20 cellular contexts compared by ENCODE assay signal in genomic region chr1:172460177-172460576, GRCh38. TPM values are rescaled to one million over a fixed set of nuclear protein-coding genes. Genes with fewer than 3 reads are reported as not detected.
DNase-seq lines count a peak whose midpoint lies in the region; ATAC-seq and TF ChIP-seq lines count a peak whose summit lies in the region.
"Had no signal": no experiment of that assay in that cellular context is flagged by ENCODE, and none has a peak within 500 bp of the region (broad histone marks: within the 10 kb centered on the region; RNA-seq: fewer than 3 reads in every experiment).

No MANE protein-coding gene starts in this region.

- CTCF ChIA-PET in WTC11 (lab: Charles Lee), result interaction anchor here (2.1 kb wide), 1 partner anchor 10 kb away, joined by 5 read pairs; no protein-coding TSS in a partner anchor

- DNase-seq in NOMO-1 treated with DMSO at 0.1 percent for 48 hours (lab: John Stamatoyannopoulos, UW; ENCODE audit: unreplicated experiment) (peak; percentile 17), NOMO-1 treated with dmso at 0.1 percent for 144 hours (lab: John Stamatoyannopoulos, UW; ENCODE audit: unreplicated experiment) (no peak), WTC11 (ENCODE audit: low spot score) (no peak), iris pigment epithelial cell (ENCODE audit: low read depth) (peak; percentile 25), hippocampal formation (lab: John Stamatoyannopoulos, UW) (no peak), upper lobe of right lung (no peak)
- DNase-seq in activated CD4-positive, alpha-beta T cell treated with anti-CD3 and anti-CD28 coated beads, Interleukin-2, amount 50 U/mL, for 48 hours, result no peak
- no peak for DNase-seq in activated T-helper 2 cell treated with anti-CD3 and anti-CD28 coated beads, Interferon-gamma antibody, Interleukin-2, Interleukin-4, amounts not matched to agents 10 μg/mL and 5 μg/mL and 100 μg/mL, durations not matched to agents 14 hours and 24 hours and 36 hours (ENCODE audit: low spot score)
- DNase-seq: 8988T; CD8-positive, alpha-beta T cell; DND-41; GOT3; NCI-H1048; NCI-H1436 treated with DMSO at 0.1 percent for 48 hours; NCI-H2081 treated with DMSO at 0.1 percent for 48 hours; NCI-H526; OCI-M1; RPMI8226 had no signal

- no peak overlapping the region for H3K27ac Mint-ChIP-seq in WTC11
- no peak overlapping the region for H3K27ac Mint-ChIP-seq in activated T-helper 2 cell treated with anti-CD3 and anti-CD28 coated beads, Interferon-gamma antibody, Interleukin-2, Interleukin-4, amounts not matched to agents 10 μg/mL and 5 μg/mL and 100 μg/mL, durations not matched to agents 14 hours and 24 hours and 36 hours
- H3K27ac Mint-ChIP-seq: CD8-positive, alpha-beta T cell had no signal

- POLR2A ChIA-PET in WTC11 (lab: Charles Lee), result no interaction called here

- TF ChIP-seq CTCF in WTC11 (IDR thresholded peaks at IDR 0.05) (no peak), upper lobe of right lung (IDR thresholded peaks at IDR 0.05) (no peak)

- H3K4me1 Mint-ChIP-seq in WTC11, result peaks cover 8% of the 10 kb centered on the region
- no peaks in the 10 kb centered on the region for H3K4me1 Mint-ChIP-seq in activated T-helper 2 cell treated with anti-CD3 and anti-CD28 coated beads, Interferon-gamma antibody, Interleukin-2, Interleukin-4, amounts not matched to agents 10 μg/mL and 5 μg/mL and 100 μg/mL, durations not matched to agents 14 hours and 24 hours and 36 hours (ENCODE audit: low read depth)

- H3K9me3 Mint-ChIP-seq in WTC11, result no peaks in the 10 kb centered on the region
- no peaks in the 10 kb centered on the region for H3K9me3 Mint-ChIP-seq in activated T-helper 2 cell treated with anti-CD3 and anti-CD28 coated beads, Interferon-gamma antibody, Interleukin-2, Interleukin-4, amounts not matched to agents 10 μg/mL and 5 μg/mL and 100 μg/mL, durations not matched to agents 14 hours and 24 hours and 36 hours
- H3K9me3 Mint-ChIP-seq: CD8-positive, alpha-beta T cell had no signal

- no peaks in the 10 kb centered on the region for H3K36me3 Mint-ChIP-seq in WTC11
- no peaks in the 10 kb centered on the region for H3K36me3 Mint-ChIP-seq in activated T-helper 2 cell treated with anti-CD3 and anti-CD28 coated beads, Interferon-gamma antibody, Interleukin-2, Interleukin-4, amounts not matched to agents 10 μg/mL and 5 μg/mL and 100 μg/mL, durations not matched to agents 14 hours and 24 hours and 36 hours (ENCODE audit: low read depth)
- H3K36me3 Mint-ChIP-seq: CD8-positive, alpha-beta T cell had no signal

- no peak overlapping the region for H3K27ac ChIP-seq in upper lobe of right lung
- H3K27ac ChIP-seq: BLaER1 had no signal

- intact Hi-C loops in activated T-helper 2 cell treated with anti-CD3 and anti-CD28 coated beads, Interferon-gamma antibody, Interleukin-2, Interleukin-4, amounts not matched to agents 10 μg/mL and 5 μg/mL and 100 μg/mL, durations not matched to agents 14 hours and 24 hours and 36 hours (cut with micrococcal nuclease), result no loop called here
- intact Hi-C loops in upper lobe of right lung (cut with DNase I), result no loop called here

- H3K9me3 ChIP-seq in upper lobe of right lung, result no peaks in the 10 kb centered on the region
- H3K9me3 ChIP-seq: BLaER1 had no signal

- H3K27me3 ChIP-seq in upper lobe of right lung, result no peaks in the 10 kb centered on the region
- H3K27me3 ChIP-seq: BLaER1 had no signal

- no peaks in the 10 kb centered on the region for H3K27me3 Mint-ChIP-seq in WTC11 (ENCODE audit: low read depth)
- peaks cover 28% of the 10 kb centered on the region for H3K27me3 Mint-ChIP-seq in activated T-helper 2 cell treated with anti-CD3 and anti-CD28 coated beads, Interferon-gamma antibody, Interleukin-2, Interleukin-4, amounts not matched to agents 10 μg/mL and 5 μg/mL and 100 μg/mL, durations not matched to agents 14 hours and 24 hours and 36 hours (ENCODE audit: low read depth)

- no peak overlapping the region for H3K4me3 ChIP-seq in upper lobe of right lung
- H3K4me3 ChIP-seq: BLaER1 had no signal

- ATAC-seq in WTC11, result no peak
- ATAC-seq in upper lobe of right lung, result no peak
- ATAC-seq: CD8-positive, alpha-beta T cell had no signal

- no peaks in the 10 kb centered on the region for H3K36me3 ChIP-seq in upper lobe of right lung
- H3K36me3 ChIP-seq: BLaER1 had no signal

- H3K4me3 Mint-ChIP-seq in WTC11, result no peak overlapping the region
- no peak overlapping the region for H3K4me3 Mint-ChIP-seq in activated T-helper 2 cell treated with anti-CD3 and anti-CD28 coated beads, Interferon-gamma antibody, Interleukin-2, Interleukin-4, amounts not matched to agents 10 μg/mL and 5 μg/mL and 100 μg/mL, durations not matched to agents 14 hours and 24 hours and 36 hours (ENCODE audit: low read depth)
- H3K4me3 Mint-ChIP-seq: CD8-positive, alpha-beta T cell had no signal

- no peaks in the 10 kb centered on the region for H3K4me1 ChIP-seq in upper lobe of right lung
- H3K4me1 ChIP-seq: BLaER1 had no signal

TF ChIP-seq in WTC11, 78 proteins besides CTCF, POLR2A, EP300 and RAD21:
- TF ChIP-seq PRRX2 (CRISPR knock-in tag; IDR thresholded peaks at IDR 0.05) (no peak), GRHL2 (CRISPR knock-in tag; IDR thresholded peaks at IDR 0.05; ENCODE audit: insufficient replicate concordance, severe bottlenecking) (no peak), GABPB1 (CRISPR knock-in tag; IDR thresholded peaks at IDR 0.05) (0 out of 2 replicates have a peak, but pooled peaks have one; percentile 14)

RNA-seq across cellular contexts. Expression of gene PIGC, which starts 16.3 kb away (rescaled TPM):
- total RNA-seq in WTC11 (2021), result 16.2 to 21.9 TPM (median 20.4 TPM) in 3 replicates
- total RNA-seq in activated T-helper 2 cell treated with anti-CD3 and anti-CD28 coated beads, Interferon-gamma antibody, Interleukin-2, Interleukin-4, amounts not matched to agents 10 μg/mL and 5 μg/mL and 100 μg/mL, durations not matched to agents 14 hours and 24 hours and 36 hours, result 20.7 and 21.8 TPM in 2 replicates
- 21.0 TPM for total RNA-seq in upper lobe of right lung

RNA-seq across cellular contexts. Expression of gene C1orf105, which starts 39.7 kb away (rescaled TPM):
- not detected in 3 replicates for total RNA-seq in WTC11 (2021)
- total RNA-seq in activated T-helper 2 cell treated with anti-CD3 and anti-CD28 coated beads, Interferon-gamma antibody, Interleukin-2, Interleukin-4, amounts not matched to agents 10 μg/mL and 5 μg/mL and 100 μg/mL, durations not matched to agents 14 hours and 24 hours and 36 hours, result not detected in 2 replicates
- total RNA-seq in upper lobe of right lung, result not detected
- total RNA-seq: CD8-positive, alpha-beta T cell; SK-MEL-5 had no signal

Comparison
In these comparisons a context has a peak if more than half of its experiments do, and no peak if none do; other contexts are left out.
1. DNase-seq: peak in NOMO-1 treated with DMSO at 0.1 percent for 48 hours (single experiment) and iris pigment epithelial cell (single experiment); none in NOMO-1 treated with dmso at 0.1 percent for 144 hours (single experiment), WTC11 (single experiment), activated CD4-positive, alpha-beta T cell treated with anti-CD3 and anti-CD28 coated beads, Interleukin-2, amount 50 U/mL, for 48 hours (0 of 2), hippocampal formation (0 of 2), activated T-helper 2 cell treated with anti-CD3 and anti-CD28 coated beads, Interferon-gamma antibody, Interleukin-2, Interleukin-4, amounts not matched to agents 10 μg/mL and 5 μg/mL and 100 μg/mL, durations not matched to agents 14 hours and 24 hours and 36 hours (single experiment) and upper lobe of right lung (single experiment).